23 cellular contexts compared by ENCODE assay signal in the genomic region with DNA sequence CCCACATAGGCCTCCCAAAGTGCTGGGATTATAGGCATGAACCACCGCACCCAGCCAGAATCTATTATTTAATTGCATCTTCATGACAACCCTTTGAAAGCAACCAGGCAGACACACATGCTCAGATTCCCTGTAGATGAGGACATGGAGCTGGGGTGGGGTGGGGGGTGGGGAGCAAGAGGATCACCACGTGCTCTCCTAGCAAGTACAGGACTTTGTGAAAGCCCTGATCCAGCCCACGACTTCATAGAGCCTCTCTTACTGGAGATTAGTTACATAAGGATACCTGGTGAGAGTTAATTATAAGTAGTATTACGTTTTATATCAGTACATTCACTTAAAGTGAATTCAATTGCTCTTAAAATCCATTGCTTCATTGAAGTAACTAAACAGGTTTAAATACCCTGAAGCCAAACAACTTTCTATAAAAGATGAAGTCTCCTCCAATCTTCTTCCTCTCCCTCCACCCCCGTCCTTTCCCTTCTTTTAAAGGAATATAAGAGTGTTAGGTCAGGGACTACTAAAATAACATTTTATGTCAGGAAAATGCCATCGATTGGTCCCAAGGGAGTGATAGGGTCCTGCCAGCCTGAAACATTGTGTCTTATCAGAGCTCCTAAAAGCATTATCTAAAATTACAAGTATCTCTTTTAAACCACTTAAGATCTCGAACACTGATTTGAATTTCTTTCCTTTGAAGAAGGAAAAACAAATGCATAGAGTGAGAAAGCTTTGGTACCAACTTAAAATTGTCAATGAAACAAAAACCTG.
DNase-seq lines count a peak whose midpoint lies in the region; ATAC-seq and TF ChIP-seq lines count a peak whose summit lies in the region.
"Had no signal": no experiment of that assay in that cellular context is flagged by ENCODE, and none has a peak within 500 bp of the region (broad histone marks: within the 10 kb centered on the region; RNA-seq: fewer than 3 reads in every experiment).

No MANE protein-coding gene starts in this region.

- H3K36me3 ChIP-seq in lower lobe of right lung: no peaks in the 10 kb centered on the region
- H3K36me3 ChIP-seq in upper lobe of right lung: no peaks in the 10 kb centered on the region
- H3K36me3 ChIP-seq: Peyer's patch, SJCRH30 had no signal

- TF ChIP-seq CTCF in lower lobe of right lung (IDR thresholded peaks at IDR 0.05): no peak
- TF ChIP-seq CTCF in upper lobe of right lung (IDR thresholded peaks at IDR 0.05): no peak
- TF ChIP-seq CTCF in endothelial cell (IDR thresholded peaks at IDR 0.05; ENCODE audit: unreplicated experiment): no peak

- ATAC-seq in lower lobe of right lung (peak; percentile 59 to 68), upper lobe of right lung (peak; percentile 72)
- no peak for ATAC-seq in naive thymus-derived CD8-positive, alpha-beta T cell
- ATAC-seq: CD8-positive, alpha-beta T cell; GM12878; T-cell had no signal

- H3K4me1 ChIP-seq in lower lobe of right lung (peaks cover 14% of the 10 kb centered on the region), upper lobe of right lung (peaks cover 19% of the 10 kb centered on the region)
- H3K4me1 ChIP-seq: Peyer's patch, SJCRH30 had no signal

- peaks cover 0 to 2% (median 0%) of the 10 kb centered on the region in 5 donors for H3K27me3 Mint-ChIP-seq in naive thymus-derived CD8-positive, alpha-beta T cell
- H3K27me3 Mint-ChIP-seq in endothelial cell (ENCODE audit: unreplicated experiment): peaks cover 2% of the 10 kb centered on the region
- H3K27me3 Mint-ChIP-seq: T-cell had no signal

- H3K27ac ChIP-seq in lower lobe of right lung (no peak overlapping the region), upper lobe of right lung (no peak overlapping the region)
- H3K27ac ChIP-seq: Peyer's patch, SJCRH30 had no signal

- POLR2A ChIA-PET in naive thymus-derived CD8-positive, alpha-beta T cell (lab: Charles Lee): no interaction called here

- no peak overlapping the region for H3K27ac Mint-ChIP-seq in naive thymus-derived CD8-positive, alpha-beta T cell
- no peak overlapping the region for H3K27ac Mint-ChIP-seq in endothelial cell (ENCODE audit: unreplicated experiment)
- H3K27ac Mint-ChIP-seq: CD8-positive, alpha-beta T cell; T-cell had no signal

- no peak overlapping the region for H3K4me3 Mint-ChIP-seq in naive thymus-derived CD8-positive, alpha-beta T cell
- no peak overlapping the region for H3K4me3 Mint-ChIP-seq in endothelial cell (ENCODE audit: unreplicated experiment)
- H3K4me3 Mint-ChIP-seq: CD8-positive, alpha-beta T cell; T-cell had no signal

- no peaks in the 10 kb centered on the region for H3K36me3 Mint-ChIP-seq in naive thymus-derived CD8-positive, alpha-beta T cell
- H3K36me3 Mint-ChIP-seq in endothelial cell (ENCODE audit: low read depth, unreplicated experiment): peaks cover 25% of the 10 kb centered on the region

- DNase-seq in NCI-H524 (lab: John Stamatoyannopoulos, UW) (peak; percentile 7 to 33), NCI-H524 treated with DMSO at 0.1 percent for 48 hours (lab: John Stamatoyannopoulos, UW) (no peak), NCI-H82 treated with DMSO at 0.1 percent for 48 hours (lab: John Stamatoyannopoulos, UW; ENCODE audit: unreplicated experiment) (peak; percentile 40), lower lobe of right lung (no peak), upper lobe of right lung (no peak), endothelial cell (ENCODE audit: low spot score) (no peak)
- no peak for DNase-seq in naive thymus-derived CD8-positive, alpha-beta T cell
- no peak for DNase-seq in activated T-cell treated with anti-CD3 and anti-CD28 coated beads, Interleukin-2, amount 50 U/mL, for 48 hours
- DNase-seq: 8988T; C1 segment of cervical spinal cord; CD8-positive, alpha-beta T cell; DMS53; H7; Kasumi-1; MM.1S; NCI-H1048; NCI-H1436; NCI-H1930; NCI-H446; Peyer's patch; SJCRH30; T-cell had no signal

- H3K4me1 Mint-ChIP-seq in naive thymus-derived CD8-positive, alpha-beta T cell: peaks cover 0 to 12% (median 0%) of the 10 kb centered on the region in 4 donors
- peaks cover 5% of the 10 kb centered on the region for H3K4me1 Mint-ChIP-seq in endothelial cell (ENCODE audit: unreplicated experiment)

- H3K9me3 ChIP-seq in lower lobe of right lung: no peaks in the 10 kb centered on the region
- H3K9me3 ChIP-seq in upper lobe of right lung: no peaks in the 10 kb centered on the region
- H3K9me3 ChIP-seq: Peyer's patch, SJCRH30 had no signal

- no peak overlapping the region for H3K4me3 ChIP-seq in lower lobe of right lung
- H3K4me3 ChIP-seq in upper lobe of right lung: no peak overlapping the region
- H3K4me3 ChIP-seq: GM12878, Peyer's patch, SJCRH30 had no signal

- intact Hi-C loops in lower lobe of right lung (cut with DNase I) (no loop called here), upper lobe of right lung (cut with DNase I) (no loop called here)

- H3K9me3 Mint-ChIP-seq in naive thymus-derived CD8-positive, alpha-beta T cell: no peaks in the 10 kb centered on the region
- no peaks in the 10 kb centered on the region for H3K9me3 Mint-ChIP-seq in endothelial cell (ENCODE audit: unreplicated experiment)
- H3K9me3 Mint-ChIP-seq: CD8-positive, alpha-beta T cell; T-cell had no signal

- no peaks in the 10 kb centered on the region for H3K27me3 ChIP-seq in lower lobe of right lung (ENCODE audit: low read depth)
- no peaks in the 10 kb centered on the region for H3K27me3 ChIP-seq in upper lobe of right lung
- H3K27me3 ChIP-seq: Peyer's patch, SJCRH30 had no signal

Comparison
In these comparisons a context has a peak if more than half of its experiments do, and no peak if none do; other contexts are left out.
1. DNase-seq: peak in NCI-H524 (2 of 2) and NCI-H82 treated with DMSO at 0.1 percent for 48 hours (single experiment); none in NCI-H524 treated with DMSO at 0.1 percent for 48 hours (single experiment), lower lobe of right lung (single experiment), upper lobe of right lung (single experiment), naive thymus-derived CD8-positive, alpha-beta T cell (0 of 10), endothelial cell (single experiment) and activated T-cell treated with anti-CD3 and anti-CD28 coated beads, Interleukin-2, amount 50 U/mL, for 48 hours (0 of 2).
2. ATAC-seq: peak in lower lobe of right lung (2 of 2) and upper lobe of right lung (single experiment); none in naive thymus-derived CD8-positive, alpha-beta T cell (0 of 2).